ENCODE assay signal across 8 cellular contexts in genomic region chr17:49741009-49741691, GRCh38. TPM values are rescaled to one million over a fixed set of nuclear protein-coding genes. Genes with fewer than 3 reads are reported as not detected.
A peak's percentile ranks its signal among the peaks of the same experiment; 100 is the strongest.
DNase-seq lines count a peak whose midpoint lies in the region; ATAC-seq and TF ChIP-seq lines count a peak whose summit lies in the region.

No MANE protein-coding gene starts in this region.

- peaks cover 93% of the 10 kb centered on the region for H3K4me1 Mint-ChIP-seq in activated naive CD4-positive, alpha-beta T cell treated with anti-CD3 and anti-CD28 coated beads, Interleukin-2, amount 50 U/mL, for 24 hours
- H3K4me1 Mint-ChIP-seq in T-helper 17 cell: peaks cover 73% of the 10 kb centered on the region

- H3K27ac ChIP-seq in aorta (ENCODE audit: low read depth in 1 of 2, low read length in 2 of 2): peak overlapping the region; percentile 97 to 99
- H3K27ac ChIP-seq in A673 (ENCODE audit: low read depth, low read length, poor library complexity, severe bottlenecking): no peak overlapping the region

- H3K4me3 ChIP-seq in aorta (ENCODE audit: low read length in 2 of 2): no peak overlapping the region
- H3K4me3 ChIP-seq in A673 (ENCODE audit: low read depth, low read length, poor library complexity, severe bottlenecking): no peak overlapping the region

- H3K27me3 Mint-ChIP-seq in activated naive CD4-positive, alpha-beta T cell treated with anti-CD3 and anti-CD28 coated beads, Interleukin-2, amount 50 U/mL, for 24 hours: no peaks in the 10 kb centered on the region
- no peaks in the 10 kb centered on the region for H3K27me3 Mint-ChIP-seq in T-helper 17 cell

- no peaks in the 10 kb centered on the region for H3K27me3 ChIP-seq in aorta (ENCODE audit: control insufficient read depth in 1 of 2, insufficient read depth in 2 of 2, low read length in 1 of 2)
- H3K27me3 ChIP-seq in A673 (replicated peaks; ENCODE audit: insufficient read depth, low read depth, low read length, poor library complexity): no peaks in the 10 kb centered on the region

- no peak for TF ChIP-seq CTCF in A673 (conservative IDR thresholded peaks at IDR 0.05; ENCODE audit: low read depth, low read length)

- 1 to 4% methylated on average over 5 of the region's 5 CpGs for WGBS in aorta, 2 donors

- POLR2A ChIA-PET in A673 (lab: Charles Lee; ENCODE audit: low non-redundant PET): interaction anchor here (1.1 kb wide), 1 partner anchor 33 kb away, joined by 7 read pairs; the partner anchor contains the start of gene SLC35B1

- intact Hi-C loops in aorta (cut with DNase I) (loop anchor here in 1 of 2 donors (5.0 kb wide), 1 partner anchor 36 kb away; no protein-coding TSS in a partner anchor), A673 (cut with micrococcal nuclease; ENCODE audit: unreplicated experiment) (no loop called here)

- no peak for ATAC-seq in T-helper 17 cell
- peak; percentile 83 for ATAC-seq in aorta (ENCODE audit: low FRiP score)

- H3K27ac Mint-ChIP-seq in activated naive CD4-positive, alpha-beta T cell treated with anti-CD3 and anti-CD28 coated beads, Interleukin-2, amount 50 U/mL, for 24 hours: peak overlapping the region; percentile 93
- peak overlapping the region; percentile 98 for H3K27ac Mint-ChIP-seq in T-helper 17 cell

- H3K4me1 ChIP-seq in aorta (ENCODE audit: control insufficient read depth in 1 of 2, insufficient read depth in 2 of 2, low read length in 2 of 2) (peaks cover 3 to 4% of the 10 kb centered on the region in 2 donors), A673 (ENCODE audit: insufficient read depth, low read length, poor library complexity, severe bottlenecking) (no peaks in the 10 kb centered on the region)

- DNase-seq in activated naive CD4-positive, alpha-beta T cell treated with anti-CD3 and anti-CD28 coated beads, Interleukin-2, amount 50 U/mL, for 16 hours: no peak
- DNase-seq in T-helper 17 cell: no peak
- DNase-seq in hepatic stellate cell (ENCODE audit: low spot score): peak; percentile 63
- DNase-seq in aorta: no peak
- no peak for DNase-seq in A673 (ENCODE audit: low spot score)
- no peak for DNase-seq in NCI-H2227 (lab: John Stamatoyannopoulos, UW; ENCODE audit: unreplicated experiment)
- no peak for DNase-seq in NCI-H2227 treated with DMSO at 0.1 percent for 48 hours (lab: John Stamatoyannopoulos, UW)

- no peaks in the 10 kb centered on the region for H3K36me3 ChIP-seq in aorta (ENCODE audit: control insufficient read depth in 1 of 2, insufficient read depth in 2 of 2, low read length in 1 of 2)
- H3K36me3 ChIP-seq in A673 (ENCODE audit: insufficient read depth, low read length, poor library complexity, severe bottlenecking): no peaks in the 10 kb centered on the region

- H3K36me3 Mint-ChIP-seq in activated naive CD4-positive, alpha-beta T cell treated with anti-CD3 and anti-CD28 coated beads, Interleukin-2, amount 50 U/mL, for 24 hours: peaks cover 5% of the 10 kb centered on the region
- H3K36me3 Mint-ChIP-seq in T-helper 17 cell (ENCODE audit: low read depth): peaks cover 5% of the 10 kb centered on the region

- peak overlapping the region; percentile 86 for H3K4me3 Mint-ChIP-seq in activated naive CD4-positive, alpha-beta T cell treated with anti-CD3 and anti-CD28 coated beads, Interleukin-2, amount 50 U/mL, for 24 hours
- H3K4me3 Mint-ChIP-seq in T-helper 17 cell: peak overlapping the region; percentile 88

- BruUV-seq in A673 (replicated peaks; lab: Mats Ljungman, UMichigan): no TSS peak

- CTCF ChIA-PET in A673 (lab: Charles Lee): interaction anchor here (0.8 kb wide), 1 partner anchor 174 kb away, joined by 3 read pairs; no protein-coding TSS in a partner anchor

- H3K9me3 ChIP-seq in T-helper 17 cell (ENCODE audit: control insufficient read depth, low read length, poor library complexity, severe bottlenecking): no peaks in the 10 kb centered on the region
- no peaks in the 10 kb centered on the region for H3K9me3 ChIP-seq in aorta (ENCODE audit: control insufficient read depth, low read length)
- H3K9me3 ChIP-seq in A673 (ENCODE audit: low read depth, low read length, poor library complexity, severe bottlenecking): no peaks in the 10 kb centered on the region

- H3K9me3 Mint-ChIP-seq in activated naive CD4-positive, alpha-beta T cell treated with anti-CD3 and anti-CD28 coated beads, Interleukin-2, amount 50 U/mL, for 24 hours: peaks cover 8% of the 10 kb centered on the region

RNA-seq across cellular contexts. Expression of gene FAM117A, which starts 22.8 kb away (rescaled TPM):
- total RNA-seq in T-helper 17 cell (10 to 100 TPM; 58.9 to 68.6 TPM), aorta (10 to 100 TPM; 16.9 to 17.2 TPM), A673 (2021) (10.1 and 10.8 TPM in 2 replicates)
- 10 to 100 TPM in 1 of 2 donors, 1 to 10 TPM in 1; 9.4 to 15.3 TPM for polyA plus RNA-seq in aorta

RNA-seq across cellular contexts. Expression of gene SLC35B1, which starts 33.4 kb away (rescaled TPM):
- total RNA-seq in T-helper 17 cell (10 to 100 TPM; 63.8 to 66.8 TPM), aorta (10 to 100 TPM; 31.5 to 43.7 TPM), A673 (2021) (104 and 106 TPM in 2 replicates)
- polyA plus RNA-seq in aorta: 10 to 100 TPM; 33.2 to 37.5 TPM

RNA-seq across cellular contexts. Expression of gene KAT7, which starts 47.3 kb away (rescaled TPM):
- total RNA-seq in T-helper 17 cell (100 to 1,000 TPM; 191 to 201 TPM), aorta (10 to 100 TPM; 60.8 to 63.9 TPM), A673 (2021) (94.0 and 96.2 TPM in 2 replicates)
- polyA plus RNA-seq in aorta: 10 to 100 TPM in 1 of 2 donors, 1 to 10 TPM in 1; 6.1 to 17.4 TPM
